ENCODE assay signal across 9 cellular contexts in genomic region chr10:95236068-95236903, GRCh38. TPM values are rescaled to one million over a fixed set of nuclear protein-coding genes. Genes with fewer than 3 reads are reported as not detected.
DNase-seq lines count a peak whose midpoint lies in the region; ATAC-seq and TF ChIP-seq lines count a peak whose summit lies in the region.
"Had no signal": no experiment of that assay in that cellular context is flagged by ENCODE, and none has a peak within 500 bp of the region (broad histone marks: within the 10 kb centered on the region; RNA-seq: fewer than 3 reads in every experiment).

No MANE protein-coding gene starts in this region.

- H3K27ac Mint-ChIP-seq in activated T-cell treated with anti-CD3 and anti-CD28 coated beads, Interleukin-2, amount 50 U/mL, for 72 hours: peak overlapping the region; percentile 100
- H3K27ac Mint-ChIP-seq in CD8-positive, alpha-beta T cell: no peak overlapping the region

- no peak for TF ChIP-seq CTCF in CD8-positive, alpha-beta T cell (IDR thresholded peaks at IDR 0.05)

- no peaks in the 10 kb centered on the region for H3K36me3 ChIP-seq in skeletal muscle satellite cell (ENCODE audit: insufficient read depth, low read length)
- no peaks in the 10 kb centered on the region for H3K36me3 ChIP-seq in CD8-positive, alpha-beta T cell (ENCODE audit: insufficient read depth, low read length)

- H3K27ac ChIP-seq in CD8-positive, alpha-beta T cell (ENCODE audit: low read depth, low read length): no peak overlapping the region
- H3K27ac ChIP-seq: lower lobe of right lung had no signal

- DNase-seq in EH (ENCODE audit: low read depth) (peak; percentile 82), SIG-M5 (lab: John Stamatoyannopoulos, UW) (no peak), amniotic stem cell (lab: John Stamatoyannopoulos, UW) (no peak)
- peak in 1 of 2 donors; percentile 50 for DNase-seq in activated T-cell treated with anti-CD3 and anti-CD28 coated beads, Interleukin-2, amount 50 U/mL, for 72 hours
- DNase-seq in CD8-positive, alpha-beta T cell: no peak
- DNase-seq: lower lobe of right lung had no signal

- no peaks in the 10 kb centered on the region for H3K9me3 ChIP-seq in skeletal muscle satellite cell (replicated peaks; ENCODE audit: low read length)
- H3K9me3 ChIP-seq in CD8-positive, alpha-beta T cell (ENCODE audit: low read length): no peaks in the 10 kb centered on the region
- H3K9me3 ChIP-seq: lower lobe of right lung had no signal

- intact Hi-C loops in CD8-positive, alpha-beta T cell (cut with DNase I, micrococcal nuclease): no loop called here

- CTCF ChIA-PET in CD8-positive, alpha-beta T cell (lab: Charles Lee): interaction anchor here (2.2 kb wide), 1 partner anchor 10 kb away, joined by 5 read pairs; no protein-coding TSS in a partner anchor

- H3K4me1 ChIP-seq in skeletal muscle satellite cell (ENCODE audit: control insufficient read depth, insufficient read depth, low read length): peaks cover 32% of the 10 kb centered on the region
- H3K4me1 ChIP-seq in CD8-positive, alpha-beta T cell (ENCODE audit: insufficient read depth, low read length): no peaks in the 10 kb centered on the region
- H3K4me1 ChIP-seq: lower lobe of right lung had no signal

- peaks cover 42% of the 10 kb centered on the region for H3K4me1 Mint-ChIP-seq in activated T-cell treated with anti-CD3 and anti-CD28 coated beads, Interleukin-2, amount 50 U/mL, for 72 hours (ENCODE audit: low read depth)
- H3K4me1 Mint-ChIP-seq in CD8-positive, alpha-beta T cell (ENCODE audit: low read depth): peaks cover 2% of the 10 kb centered on the region

- POLR2A ChIA-PET in CD8-positive, alpha-beta T cell (lab: Charles Lee): no interaction called here

- H3K9ac ChIP-seq in skeletal muscle satellite cell (ENCODE audit: low read depth, low read length): no peak overlapping the region

- ATAC-seq in GM19463 (IDR thresholded peaks at IDR 0.05; ENCODE audit: unreplicated experiment) (peak; percentile 94), HG03378 (IDR thresholded peaks at IDR 0.05; ENCODE audit: unreplicated experiment) (peak; percentile 98)
- ATAC-seq in activated T-cell treated with anti-CD3 and anti-CD28 coated beads, Interleukin-2, amount 50 U/mL, for 72 hours (replicated peaks in 1 of 2): peak; percentile 79 to 84
- ATAC-seq in CD8-positive, alpha-beta T cell: no peak

- peak overlapping the region; percentile 25 for H3K4me3 ChIP-seq in skeletal muscle satellite cell (ENCODE audit: low read length)
- H3K4me3 ChIP-seq in CD8-positive, alpha-beta T cell (ENCODE audit: low read depth, low read length): no peak overlapping the region
- H3K4me3 ChIP-seq: lower lobe of right lung had no signal

- H3K4me2 ChIP-seq in skeletal muscle satellite cell (ENCODE audit: low read length): peak overlapping the region; percentile 64

- H3K27me3 Mint-ChIP-seq in activated T-cell treated with anti-CD3 and anti-CD28 coated beads, Interleukin-2, amount 50 U/mL, for 72 hours (ENCODE audit: low read depth): peaks cover 9% of the 10 kb centered on the region
- no peaks in the 10 kb centered on the region for H3K27me3 Mint-ChIP-seq in CD8-positive, alpha-beta T cell (ENCODE audit: low read depth)

- H3K36me3 Mint-ChIP-seq in activated T-cell treated with anti-CD3 and anti-CD28 coated beads, Interleukin-2, amount 50 U/mL, for 72 hours (ENCODE audit: insufficient read depth in 2 of 2): peaks cover 0 to 2% of the 10 kb centered on the region in 2 donors
- H3K36me3 Mint-ChIP-seq in CD8-positive, alpha-beta T cell: no peaks in the 10 kb centered on the region

- H3K9me3 Mint-ChIP-seq in activated T-cell treated with anti-CD3 and anti-CD28 coated beads, Interleukin-2, amount 50 U/mL, for 72 hours: peaks cover 1 to 2% of the 10 kb centered on the region in 2 donors
- no peaks in the 10 kb centered on the region for H3K9me3 Mint-ChIP-seq in CD8-positive, alpha-beta T cell

- peak overlapping the region; percentile 56 to 89 for H3K4me3 Mint-ChIP-seq in activated T-cell treated with anti-CD3 and anti-CD28 coated beads, Interleukin-2, amount 50 U/mL, for 72 hours
- no peak overlapping the region for H3K4me3 Mint-ChIP-seq in CD8-positive, alpha-beta T cell

- no peaks in the 10 kb centered on the region for H3K27me3 ChIP-seq in skeletal muscle satellite cell (ENCODE audit: control insufficient read depth, insufficient read depth, low read length)
- H3K27me3 ChIP-seq in CD8-positive, alpha-beta T cell (ENCODE audit: insufficient read depth, low read length): no peaks in the 10 kb centered on the region

RNA-seq across cellular contexts. Expression of gene ACSM6, which starts 42.2 kb away (rescaled TPM):
- total RNA-seq in activated T-cell treated with anti-CD3 and anti-CD28 coated beads, Interleukin-2, amount 50 U/mL, for 72 hours: not detected
- total RNA-seq in skeletal muscle satellite cell (2012; rRNA removed): not detected in 2 replicates
- not detected for total RNA-seq in CD8-positive, alpha-beta T cell
- total RNA-seq: lower lobe of right lung had no signal

RNA-seq across cellular contexts. Expression of gene PDLIM1, which starts 54.5 kb away (rescaled TPM):
- total RNA-seq in activated T-cell treated with anti-CD3 and anti-CD28 coated beads, Interleukin-2, amount 50 U/mL, for 72 hours: 1 to 10 TPM; 1.4 to 1.7 TPM
- total RNA-seq in skeletal muscle satellite cell (2012; rRNA removed): 11.7 and 14.0 TPM in 2 replicates
- 1 to 10 TPM; 1.4 to 1.6 TPM for total RNA-seq in CD8-positive, alpha-beta T cell
